1 cellular context compared by ENCODE assay signal in genomic region chr17:74150428-74151025, GRCh38.
TF ChIP-seq lines count a peak whose summit lies in the region.

No MANE protein-coding gene starts in this region.

TF ChIP-seq in H1, 55 proteins besides CTCF, POLR2A, EP300 and RAD21 (continued from another document):
- TF ChIP-seq ATF2 (IDR thresholded peaks at IDR 0.05; ENCODE audit: low read length) = no peak
- no peak for TF ChIP-seq PHF8 (conservative IDR thresholded peaks at IDR 0.05; ENCODE audit: low read depth, low read length)
